16 cellular contexts compared by ENCODE assay signal in genomic region chr7:22601812-22602568, GRCh38.
DNase-seq lines count a peak whose midpoint lies in the region; ATAC-seq and TF ChIP-seq lines count a peak whose summit lies in the region.
"Had no signal": no experiment of that assay in that cellular context is flagged by ENCODE, and none has a peak within 500 bp of the region (broad histone marks: within the 10 kb centered on the region; RNA-seq: fewer than 3 reads in every experiment).

No MANE protein-coding gene starts in this region.

- H3K4ac ChIP-seq in neuronal stem cell (ENCODE audit: low read length) = no peak overlapping the region

- 54% methylated on average over 4 of the region's 4 CpGs for WGBS in SK-N-SH (ENCODE audit: low lambda C conversion rate)
- no CpG with 5 or more reads among the region's 4 CpGs for WGBS in neuronal stem cell (ENCODE audit: extremely low coverage in 2 of 2, insufficient read length in 2 of 2, insufficient replicate concordance in 1 of 2), 2 donors

- ATAC-seq in HG02571 (IDR thresholded peaks at IDR 0.05; ENCODE audit: unreplicated experiment) = no peak
- ATAC-seq in activated T-cell treated with anti-CD3 and anti-CD28 coated beads, Interleukin-2, amount 50 U/mL, for 4 hours = no peak
- ATAC-seq: HepG2 had no signal

- no peak for TF ChIP-seq RAD21 in SK-N-SH (IDR thresholded peaks at IDR 0.05; ENCODE audit: low read length)

- no peaks in the 10 kb centered on the region for H3F3A ChIP-seq in SK-N-SH (replicated peaks; ENCODE audit: insufficient read depth)

- no peak overlapping the region for H2AK5ac ChIP-seq in neuronal stem cell (ENCODE audit: low read depth, low read length)

- no peak overlapping the region for H2BK120ac ChIP-seq in neuronal stem cell (ENCODE audit: low read depth, low read length)

- H3K27ac ChIP-seq in SK-N-SH (ENCODE audit: low read depth in 2 of 2, low read length in 1 of 2) (peak overlapping the region; percentile 53 to 67; a peak in 2 of 4 replicates), fibroblast of lung (ENCODE audit: insufficient read depth, low read length) (no peak overlapping the region), neuronal stem cell (replicated peaks; ENCODE audit: low read length) (no peak overlapping the region), dorsolateral prefrontal cortex (no peak overlapping the region)
- H3K27ac ChIP-seq: spleen had no signal

- CTCF ChIA-PET in SK-N-SH (lab: Yijun Ruan, JAX) = interaction anchor here (1.3 kb wide), 1 partner anchor 453 kb away, joined by 4 read pairs; no protein-coding TSS in a partner anchor

- no peak for TF ChIP-seq CTCF in SK-N-SH (IDR thresholded peaks at IDR 0.05)
- no peak for TF ChIP-seq CTCF in fibroblast of lung (conservative IDR thresholded peaks at IDR 0.05 in 1 of 2, IDR thresholded peaks at IDR 0.05 in 1 of 2; ENCODE audit: low read depth in 1 of 2, low read length in 2 of 2)
- TF ChIP-seq CTCF in dorsolateral prefrontal cortex (IDR thresholded peaks at IDR 0.05 in 54 of 56, conservative IDR thresholded peaks at IDR 0.05 in 2 of 56; ENCODE audit: low read depth in 1 of 56, partially characterized antibody in 56 of 56) = no peak

- H4K8ac ChIP-seq in neuronal stem cell (ENCODE audit: low read depth, low read length) = no peak overlapping the region

- no peaks in the 10 kb centered on the region for H3K9me3 Mint-ChIP-seq in activated T-cell treated with anti-CD3 and anti-CD28 coated beads, Interleukin-2, amount 50 U/mL, for 4 hours
- H3K9me3 Mint-ChIP-seq: activated naive CD4-positive, alpha-beta T cell treated with anti-CD3 and anti-CD28 coated beads for 36 hours had no signal

- intact Hi-C loops in dorsolateral prefrontal cortex (cut with DNase I) = no loop called here

- H3K9me3 ChIP-seq in SK-N-SH (no peaks in the 10 kb centered on the region), fibroblast of lung (ENCODE audit: control insufficient read depth, insufficient read depth, low read depth, low read length) (no peaks in the 10 kb centered on the region), neuronal stem cell (replicated peaks in 1 of 2; ENCODE audit: control insufficient read depth in 2 of 2, insufficient read depth in 1 of 2, low read depth in 1 of 2, low read length in 2 of 2) (no peaks in the 10 kb centered on the region)
- H3K9me3 ChIP-seq: Caco-2, spleen had no signal

- H3K14ac ChIP-seq in neuronal stem cell (ENCODE audit: low read length) = no peak overlapping the region

- H3K9me2 ChIP-seq in SK-N-SH = no peaks in the 10 kb centered on the region

- peak overlapping the region; percentile 24; the same call in 1 of the 2 replicates for H3K9ac ChIP-seq in SK-N-SH
- H3K9ac ChIP-seq in fibroblast of lung (ENCODE audit: insufficient read depth, low read length) = no peak overlapping the region
- no peak overlapping the region for H3K9ac ChIP-seq in neuronal stem cell (ENCODE audit: low read depth, low read length, poor library complexity)

- no peak overlapping the region for H3K4me3 Mint-ChIP-seq in activated T-cell treated with anti-CD3 and anti-CD28 coated beads, Interleukin-2, amount 50 U/mL, for 4 hours
- H3K4me3 Mint-ChIP-seq: activated naive CD4-positive, alpha-beta T cell treated with anti-CD3 and anti-CD28 coated beads for 36 hours had no signal

- no peak for TF ChIP-seq EP300 in SK-N-SH (IDR thresholded peaks at IDR 0.05; ENCODE audit: borderline replicate concordance in 1 of 2, low read depth in 1 of 2, low read length in 1 of 2)

- H2AFZ ChIP-seq in SK-N-SH (ENCODE audit: low read depth) (0 out of 2 replicates have a peak overlapping the region, but pooled peaks have one; percentile 38), fibroblast of lung (ENCODE audit: low read length) (no peak overlapping the region), neuronal stem cell (ENCODE audit: low read length) (peak overlapping the region; percentile 4)

- H4K20me1 ChIP-seq in SK-N-SH (ENCODE audit: insufficient read depth) = no peaks in the 10 kb centered on the region
- no peaks in the 10 kb centered on the region for H4K20me1 ChIP-seq in fibroblast of lung (ENCODE audit: control insufficient read depth, extremely low read depth, insufficient read depth, low read length)

- H2BK5ac ChIP-seq in neuronal stem cell (ENCODE audit: low read length) = no peak overlapping the region

- H3K36me3 Mint-ChIP-seq in activated T-cell treated with anti-CD3 and anti-CD28 coated beads, Interleukin-2, amount 50 U/mL, for 4 hours (ENCODE audit: insufficient read depth) = no peaks in the 10 kb centered on the region

- no peaks in the 10 kb centered on the region for H3K4me1 Mint-ChIP-seq in activated T-cell treated with anti-CD3 and anti-CD28 coated beads, Interleukin-2, amount 50 U/mL, for 4 hours (ENCODE audit: low read depth)

- H4K91ac ChIP-seq in neuronal stem cell (ENCODE audit: low read depth, low read length, poor library complexity) = no peak overlapping the region

- no peak overlapping the region for H2BK12ac ChIP-seq in neuronal stem cell (ENCODE audit: low read length)

- no peaks in the 10 kb centered on the region for H3K27me3 ChIP-seq in SK-N-SH (ENCODE audit: insufficient read depth)
- no peaks in the 10 kb centered on the region for H3K27me3 ChIP-seq in fibroblast of lung (ENCODE audit: control insufficient read depth, insufficient read depth, low read length)
- no peaks in the 10 kb centered on the region for H3K27me3 ChIP-seq in neuronal stem cell (ENCODE audit: control insufficient read depth in 3 of 3, insufficient read depth in 3 of 3, low read depth in 1 of 3, low read length in 3 of 3)
- peaks cover 0 to 3% (median 0%) of the 10 kb centered on the region in 45 donors for H3K27me3 ChIP-seq in dorsolateral prefrontal cortex
- H3K27me3 ChIP-seq: spleen had no signal

- no peaks in the 10 kb centered on the region for H3K36me3 ChIP-seq in SK-N-SH (replicated peaks in 1 of 2; ENCODE audit: control insufficient read depth in 1 of 2, insufficient read depth in 2 of 2, low read length in 1 of 2)
- no peaks in the 10 kb centered on the region for H3K36me3 ChIP-seq in fibroblast of lung (ENCODE audit: control insufficient read depth, insufficient read depth, low read length)
- no peaks in the 10 kb centered on the region for H3K36me3 ChIP-seq in neuronal stem cell (replicated peaks in 1 of 2; ENCODE audit: control insufficient read depth in 2 of 2, insufficient read depth in 2 of 2, low read length in 2 of 2)
- H3K36me3 ChIP-seq: spleen had no signal

- no peak overlapping the region for H3K4me3 ChIP-seq in SK-N-SH (ENCODE audit: low read depth in 2 of 2, low read length in 1 of 2)
- no peak overlapping the region for H3K4me3 ChIP-seq in fibroblast of lung (replicated peaks in 1 of 4; ENCODE audit: control extremely low read depth in 1 of 4, insufficient read depth in 1 of 4, low read depth in 3 of 4, low read length in 4 of 4)
- H3K4me3 ChIP-seq in neuronal stem cell (ENCODE audit: low read length in 2 of 2) = no peak overlapping the region
- H3K4me3 ChIP-seq in dorsolateral prefrontal cortex = no peak overlapping the region
- H3K4me3 ChIP-seq: spleen had no signal

- H3K4me1 ChIP-seq in SK-N-SH (ENCODE audit: control insufficient read depth in 1 of 2, insufficient read depth in 2 of 2, low read depth in 1 of 2, low read length in 1 of 2) (peaks cover 2 to 13% of the 10 kb centered on the region in 2 experiments; a peak in 3 of 4 replicates), fibroblast of lung (ENCODE audit: control insufficient read depth, extremely low read depth, insufficient read depth, low read length) (peaks cover 5% of the 10 kb centered on the region), neuronal stem cell (ENCODE audit: control insufficient read depth in 2 of 2, insufficient read depth in 1 of 2, low read depth in 1 of 2, low read length in 2 of 2) (peaks cover 0 to 4% of the 10 kb centered on the region in 2 donors)
- H3K4me1 ChIP-seq: Caco-2 had no signal

- peak; percentile 28 for DNase-seq in GM04504 (ENCODE audit: low read depth)
- no peak for DNase-seq in SK-N-SH
- DNase-seq in fibroblast of lung (ENCODE audit: low read depth in 2 of 2) = peak; percentile 59 to 75
- DNase-seq in neuronal stem cell (ENCODE audit: low spot score) = no peak
- DNase-seq in dorsolateral prefrontal cortex = no peak
- no peak for DNase-seq in activated T-cell treated with anti-CD3 and anti-CD28 coated beads, Interleukin-2, amount 50 U/mL, for 4 hours
- DNase-seq: activated CD8-positive, alpha-beta memory T cell treated with anti-CD3 and anti-CD28 coated beads for 24 hours; activated naive CD4-positive, alpha-beta T cell treated with anti-CD3 and anti-CD28 coated beads for 36 hours; Caco-2; NCI-H1417 treated with DMSO at 0.1 percent for 48 hours; NCI-H82; spleen; substantia nigra; T1000 had no signal

- POLR2A ChIA-PET in SK-N-SH (lab: Yijun Ruan, JAX) = no interaction called here

- H3K79me2 ChIP-seq in SK-N-SH (ENCODE audit: insufficient read depth) (no peaks in the 10 kb centered on the region), fibroblast of lung (ENCODE audit: control insufficient read depth, insufficient read depth, low read length) (no peaks in the 10 kb centered on the region)

- peaks cover 11% of the 10 kb centered on the region for H3K27me3 Mint-ChIP-seq in activated T-cell treated with anti-CD3 and anti-CD28 coated beads, Interleukin-2, amount 50 U/mL, for 4 hours (ENCODE audit: low read depth)

- no peak overlapping the region for H3K23ac ChIP-seq in neuronal stem cell (ENCODE audit: low read depth, low read length, poor library complexity)

- H2BK15ac ChIP-seq in neuronal stem cell (ENCODE audit: low read length) = no peak overlapping the region

- no peaks in the 10 kb centered on the region for H3K79me1 ChIP-seq in neuronal stem cell (ENCODE audit: low read depth, low read length)

- no peak overlapping the region for H3K18ac ChIP-seq in neuronal stem cell (ENCODE audit: low read length)

- peak overlapping the region; percentile 46; the same call in 1 of the 2 replicates for H3K4me2 ChIP-seq in SK-N-SH
- no peak overlapping the region for H3K4me2 ChIP-seq in fibroblast of lung (ENCODE audit: extremely low read depth, insufficient read depth, low read length)
- H3K4me2 ChIP-seq in neuronal stem cell (ENCODE audit: insufficient read depth, low read length, poor library complexity, severe bottlenecking) = no peak overlapping the region

TF ChIP-seq in SK-N-SH, 30 proteins besides CTCF, POLR2A, EP300 and RAD21:
- TF ChIP-seq FOSL2 (IDR thresholded peaks at IDR 0.05; ENCODE audit: borderline replicate concordance, low read depth) (peak; percentile 15; the same call in 1 of the 2 replicates), SIN3A (IDR thresholded peaks at IDR 0.05; ENCODE audit: borderline replicate concordance, low read depth, low read length) (no peak)

Comparison
In these comparisons a context has a peak if more than half of its experiments do, and no peak if none do; other contexts are left out.
1. DNase-seq: peak in GM04504 (single experiment) and fibroblast of lung (2 of 2); none in SK-N-SH (single experiment), neuronal stem cell (single experiment), dorsolateral prefrontal cortex (0 of 10) and activated T-cell treated with anti-CD3 and anti-CD28 coated beads, Interleukin-2, amount 50 U/mL, for 4 hours (single experiment).
2. H3K27ac ChIP-seq: peak in SK-N-SH (2 of 2); none in fibroblast of lung (single experiment), neuronal stem cell (single experiment) and dorsolateral prefrontal cortex (0 of 59).